Comparison of ENCODE assay signal across 8 cellular contexts in the genomic region with DNA sequence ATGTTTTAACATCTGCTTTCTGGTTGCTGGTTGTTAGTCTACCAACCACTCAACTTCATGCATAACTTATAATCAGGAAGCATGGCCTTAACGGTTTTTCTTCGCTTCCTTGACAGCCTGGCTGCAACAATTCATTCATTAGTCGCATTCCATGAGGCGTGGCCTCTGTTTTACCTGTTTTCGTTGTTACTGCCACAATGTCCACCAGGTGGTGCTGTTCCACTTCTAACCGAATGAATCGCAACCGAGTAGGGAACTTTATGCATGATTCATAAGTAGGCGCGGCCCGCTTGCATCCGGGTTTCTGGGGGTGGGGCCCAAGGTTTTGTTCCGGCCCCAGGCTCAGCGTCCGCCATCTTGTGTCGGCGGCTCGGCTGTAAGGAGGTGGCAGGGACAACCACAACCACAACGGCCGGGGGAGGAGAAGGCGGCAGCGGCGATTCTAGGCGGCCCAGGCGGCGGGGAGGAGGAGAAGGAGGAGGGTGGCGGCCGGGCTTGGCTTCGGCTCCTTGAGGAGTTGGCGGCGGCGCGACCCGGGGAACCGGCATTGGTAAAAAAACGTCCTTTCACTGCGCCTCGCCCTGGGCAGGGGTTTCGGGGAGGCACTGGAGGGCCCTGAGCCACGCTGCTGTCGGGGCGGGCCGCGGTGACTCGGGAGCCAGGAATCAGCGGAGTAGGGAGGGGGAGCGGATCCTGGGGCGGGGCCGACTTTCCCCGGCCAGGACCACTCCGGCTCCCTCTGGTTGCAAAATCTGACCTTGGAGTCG. TPM values are rescaled to one million over a fixed set of nuclear protein-coding genes. Genes with fewer than 3 reads are reported as not detected.
DNase-seq lines count a peak whose midpoint lies in the region; ATAC-seq lines count a peak whose summit lies in the region.

A gene (plus strand): TSS at position 355 of the 767 bp plus-strand sequence. CDS start 4,974 bp downstream, outside the sequence.

- peaks cover 46% of the 10 kb centered on the region for H3K4me1 ChIP-seq in CD8-positive, alpha-beta memory T cell (ENCODE audit: insufficient read depth, low read length)
- peaks cover 3% of the 10 kb centered on the region for H3K4me1 ChIP-seq in ectodermal cell (ENCODE audit: control insufficient read depth, insufficient read depth, low read length)

- WGBS in ectodermal cell, 2 experiments: 1% methylated on average over 52 of the region's 52 CpGs

- POLR2A ChIA-PET in CD8-positive, alpha-beta memory T cell (lab: Charles Lee): interaction anchor here (0.6 to 1.5 kb wide), 3 partner anchors 24 to 190 kb away, joined by 3 to 4 read pairs (median 3); a partner anchor contains a TSS

- peak within 1 kb of the TSS; percentile 88 to 100 (median 99) for H3K27ac Mint-ChIP-seq in CD8-positive, alpha-beta memory T cell

- H3K4me3 Mint-ChIP-seq in CD8-positive, alpha-beta memory T cell: peak within 1 kb of the TSS; percentile 91 to 100 (median 98)

- H3K27ac ChIP-seq in CD8-positive, alpha-beta memory T cell (ENCODE audit: low read depth, low read length): peak within 1 kb of the TSS; percentile 84
- peak within 1 kb of the TSS; percentile 63 for H3K27ac ChIP-seq in ectodermal cell (ENCODE audit: insufficient read depth, low read depth, low read length, poor library complexity, severe bottlenecking)

- H3K4me3 ChIP-seq in CD8-positive, alpha-beta memory T cell (ENCODE audit: low read length): peak within 1 kb of the TSS; percentile 74
- peak within 1 kb of the TSS; percentile 75 for H3K4me3 ChIP-seq in ectodermal cell (ENCODE audit: insufficient read depth, low read depth, low read length)

- peaks cover 0 to 41% (median 2%) of the 10 kb centered on the region in 3 donors for H3K36me3 Mint-ChIP-seq in CD8-positive, alpha-beta memory T cell

- no peaks in the 10 kb centered on the region for H3K9me3 Mint-ChIP-seq in CD8-positive, alpha-beta memory T cell

- peak; percentile 84 to 97 (median 95) for DNase-seq in CD8-positive, alpha-beta memory T cell
- DNase-seq in HS-5 (ENCODE audit: low read depth) (peak; percentile 82), NK-92 (lab: John Stamatoyannopoulos, UW; ENCODE audit: unreplicated experiment) (peak; percentile 30), lung microvascular endothelial cell (ENCODE audit: low read depth in 2 of 2) (peak; percentile 95 to 98)
- peak; percentile 77 to 97 for DNase-seq in activated CD8-positive, alpha-beta memory T cell treated with anti-CD3 and anti-CD28 coated beads for 1 hour (ENCODE audit: extremely low read depth in 1 of 2, low read depth in 1 of 2)
- peak; percentile 77 to 96 (median 85) for DNase-seq in stimulated activated CD4-positive, alpha-beta T cell treated with anti-CD3 and anti-CD28 coated beads, TNF-alpha, amount 100 ng/mL, for 48 hours (ENCODE audit: low read depth in 3 of 3)

- CTCF ChIA-PET in CD8-positive, alpha-beta memory T cell (lab: Charles Lee): interaction anchor here (1.0 to 3.4 kb wide), 3 partner anchors 49 to 330 kb away, joined by 3 to 16 read pairs (median 8); a partner anchor contains a TSS

- H3K36me3 ChIP-seq in CD8-positive, alpha-beta memory T cell (ENCODE audit: insufficient read depth, low read length): peaks cover 9% of the 10 kb centered on the region
- H3K36me3 ChIP-seq in ectodermal cell (ENCODE audit: control insufficient read depth, insufficient read depth, low read length): no peaks in the 10 kb centered on the region

- ATAC-seq in GM19467 (IDR thresholded peaks at IDR 0.05; ENCODE audit: unreplicated experiment): peak; percentile 70

- H3K4me1 Mint-ChIP-seq in CD8-positive, alpha-beta memory T cell: peaks cover 62 to 78% (median 65%) of the 10 kb centered on the region in 3 donors

- H3K27me3 Mint-ChIP-seq in CD8-positive, alpha-beta memory T cell: no peaks in the 10 kb centered on the region

- H3K27me3 ChIP-seq in CD8-positive, alpha-beta memory T cell (ENCODE audit: insufficient read depth, low read length, poor library complexity, severe bottlenecking): no peaks in the 10 kb centered on the region
- H3K27me3 ChIP-seq in ectodermal cell (ENCODE audit: control insufficient read depth, insufficient read depth, low read length, poor library complexity, severe bottlenecking): peaks cover 10% of the 10 kb centered on the region

- no peaks in the 10 kb centered on the region for H3K9me3 ChIP-seq in CD8-positive, alpha-beta memory T cell (ENCODE audit: low read length)
- no peaks in the 10 kb centered on the region for H3K9me3 ChIP-seq in ectodermal cell (ENCODE audit: control insufficient read depth, low read length)

RNA-seq across cellular contexts. Expression of the gene that starts here (rescaled TPM):
- total RNA-seq in CD8-positive, alpha-beta memory T cell: 100 to 1,000 TPM; 225 to 234 TPM
- polyA plus RNA-seq in CD8-positive, alpha-beta memory T cell: 178 TPM
- 360 TPM for polyA plus RNA-seq in ectodermal cell (2013, experiment 1 of 4)
- polyA plus RNA-seq in ectodermal cell (2013, experiment 2 of 4): 370 TPM
- 262 TPM for polyA plus RNA-seq in ectodermal cell (2013, experiment 3 of 4)
- polyA plus RNA-seq in ectodermal cell (2013, experiment 4 of 4): 287 TPM
- total RNA-seq in lung microvascular endothelial cell: 79.8 and 94.8 TPM in 2 replicates

Comparison
In these comparisons a context has a peak if more than half of its experiments do, and no peak if none do; other contexts are left out.
1. Peak in every context shown above with its lines: DNase-seq, ATAC-seq, H3K4me3 ChIP-seq and H3K27ac ChIP-seq.
2. DNase-seq: peak in every context shown above with its lines; median percentile 96 in lung microvascular endothelial cell; 95 in CD8-positive, alpha-beta memory T cell; 87 in activated CD8-positive, alpha-beta memory T cell treated with anti-CD3 and anti-CD28 coated beads for 1 hour; 85 in stimulated activated CD4-positive, alpha-beta T cell treated with anti-CD3 and anti-CD28 coated beads, TNF-alpha, amount 100 ng/mL, for 48 hours; 82 in HS-5; 30 in NK-92.